In the genomic region with DNA sequence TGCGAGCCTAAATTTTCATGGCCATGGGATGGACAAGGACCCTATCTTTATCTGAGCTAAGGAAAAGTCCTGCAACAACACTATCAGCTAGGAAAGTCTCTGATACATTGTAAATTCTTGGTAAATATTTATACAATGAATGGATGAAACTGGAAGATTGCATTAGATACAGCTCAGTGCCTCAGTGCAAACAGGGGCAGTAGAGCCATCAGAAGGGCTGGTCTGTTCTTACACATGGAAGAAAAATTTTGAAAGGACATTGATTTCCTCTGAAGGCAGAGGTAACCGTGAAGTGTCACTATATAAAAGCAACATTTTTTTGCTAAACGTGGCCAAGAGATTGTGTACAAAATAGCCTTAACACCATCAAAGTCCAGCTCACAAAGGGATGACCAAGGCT, we compare ENCODE assay signal across 39 cellular contexts.
"Had no signal": no experiment of that assay in that cellular context is flagged by ENCODE, and none has a peak within 500 bp of the region (broad histone marks: within the 10 kb centered on the region; RNA-seq: fewer than 3 reads in every experiment).

No MANE protein-coding gene starts in this region.

- DNase-seq: activated CD4-positive, alpha-beta memory T cell treated with anti-CD3 and anti-CD28 coated beads, Interleukin-2, amount 10 ng/mL, durations not matched to agents 7 days and 5 days; activated CD4-positive, alpha-beta T cell treated with anti-CD3 and anti-CD28 coated beads for 1 hour; activated CD4-positive, alpha-beta T cell treated with anti-CD3 and anti-CD28 coated beads for 36 hours; activated CD4-positive, alpha-beta T cell treated with anti-CD3 and anti-CD28 coated beads for 48 hours; activated CD4-positive, alpha-beta T cell treated with anti-CD3 and anti-CD28 coated beads, Interleukin-2, amount 10 ng/mL, durations not matched to agents 7 days and 5 days; activated CD4-positive, alpha-beta T cell treated with anti-CD3 and anti-CD28 coated beads, Interleukin-2, amount 50 U/mL, for 48 hours; activated CD4-positive, CD25-positive, alpha-beta regulatory T cell; activated CD8-positive, alpha-beta memory T cell treated with anti-CD3 and anti-CD28 coated beads for 24 hours; activated CD8-positive, alpha-beta memory T cell treated with anti-CD3 and anti-CD28 coated beads, Interleukin-2, amount 10 ng/mL, durations not matched to agents 7 days and 5 days; activated CD8-positive, alpha-beta T cell treated with anti-CD3 and anti-CD28 coated beads, Interleukin-2, amount 10 ng/mL, durations not matched to agents 7 days and 5 days; activated effector memory CD4-positive, alpha-beta T cell treated with anti-CD3 and anti-CD28 coated beads, Interleukin-2, amount 50 U/mL, for 16 hours; activated gamma-delta T cell treated with Interleukin-2 at 50 U/mL for 16 hours; activated naive CD4-positive, alpha-beta T cell; activated naive CD4-positive, alpha-beta T cell treated with anti-CD3 and anti-CD28 coated beads for 36 hours; activated naive CD4-positive, alpha-beta T cell treated with anti-CD3 and anti-CD28 coated beads, Interleukin-2, amount 50 U/mL, for 16 hours; activated naive CD8-positive, alpha-beta T cell treated with anti-CD3 and anti-CD28 coated beads for 36 hours; activated T-cell treated with anti-CD3 and anti-CD28 coated beads for 4 hours; activated T-cell treated with anti-CD3 and anti-CD28 coated beads, Interleukin-2, amount 50 U/mL, for 1 hour; activated T-cell treated with anti-CD3 and anti-CD28 coated beads, Interleukin-2, amount 50 U/mL, for 4 hours; activated T-cell treated with anti-CD3 and anti-CD28 coated beads, Interleukin-2, amount 50 U/mL, for 72 hours; adrenal gland; amniotic stem cell; aorta; body of pancreas; brain microvascular endothelial cell; central memory CD4-positive, alpha-beta T cell; T-helper 1 cell; T-helper 2 cell; T-helper 9 cell; WERI-Rb-1 had no signal

- H3K27me3 Mint-ChIP-seq: activated CD4-positive, alpha-beta memory T cell treated with anti-CD3 and anti-CD28 coated beads, Interleukin-2, amount 10 ng/mL, durations not matched to agents 7 days and 5 days; activated CD4-positive, alpha-beta T cell treated with anti-CD3 and anti-CD28 coated beads for 36 hours; activated CD4-positive, alpha-beta T cell treated with anti-CD3 and anti-CD28 coated beads, Interleukin-2, amount 10 ng/mL, durations not matched to agents 7 days and 5 days; activated CD8-positive, alpha-beta memory T cell treated with anti-CD3 and anti-CD28 coated beads, Interleukin-2, amount 10 ng/mL, durations not matched to agents 7 days and 5 days; activated T-helper 17 cell treated with anti-CD3 and anti-CD28 coated beads, Interleukin-2, amount 50 U/mL, for 72 hours had no signal

- H3K27ac Mint-ChIP-seq: activated CD4-positive, alpha-beta memory T cell treated with anti-CD3 and anti-CD28 coated beads, Interleukin-2, amount 10 ng/mL, durations not matched to agents 7 days and 5 days; activated CD4-positive, alpha-beta T cell treated with anti-CD3 and anti-CD28 coated beads for 36 hours; activated CD4-positive, alpha-beta T cell treated with anti-CD3 and anti-CD28 coated beads, Interleukin-2, amount 10 ng/mL, durations not matched to agents 7 days and 5 days; activated CD8-positive, alpha-beta memory T cell treated with anti-CD3 and anti-CD28 coated beads, Interleukin-2, amount 10 ng/mL, durations not matched to agents 7 days and 5 days; activated CD8-positive, alpha-beta T cell treated with anti-CD3 and anti-CD28 coated beads, Interleukin-2, amount 10 ng/mL, durations not matched to agents 7 days and 5 days; activated naive CD4-positive, alpha-beta T cell treated with anti-CD3 and anti-CD28 coated beads for 36 hours; activated naive CD4-positive, alpha-beta T cell treated with anti-CD3 and anti-CD28 coated beads, Interleukin-2, amount 50 U/mL, for 72 hours; activated naive CD8-positive, alpha-beta T cell treated with anti-CD3 and anti-CD28 coated beads for 36 hours; activated T-cell treated with anti-CD3 and anti-CD28 coated beads, Interleukin-2, amount 50 U/mL, for 72 hours; activated T-helper 1 cell treated with anti-CD3 and anti-CD28 coated beads, Interleukin-12 subunit alpha, Interleukin-12 subunit beta, Interleukin-2, Interleukin-4 antibody, amounts not matched to agents 30 ng/mL and 10 ng/mL and 1 ng/mL, durations not matched to agents 14 hours and 24 hours and 36 hours; activated T-helper 17 cell treated with anti-CD3 and anti-CD28 coated beads, Interleukin-2, amount 50 U/mL, for 72 hours; T-helper 1 cell treated with Interleukin-12 subunit alpha and Interleukin-12 subunit beta and Interleukin-4 antibody, amounts not matched to agents 30 μg/mL and 1 μg/mL, for 36 hours; T-helper 2 cell treated with Interferon-gamma antibody and Interleukin-4, amounts not matched to agents 5 μg/mL and 100 μg/mL, for 36 hours; WTC11 had no signal

- H3K4me1 Mint-ChIP-seq: activated CD4-positive, alpha-beta memory T cell treated with anti-CD3 and anti-CD28 coated beads, Interleukin-2, amount 10 ng/mL, durations not matched to agents 7 days and 5 days; activated CD8-positive, alpha-beta memory T cell treated with anti-CD3 and anti-CD28 coated beads, Interleukin-2, amount 10 ng/mL, durations not matched to agents 7 days and 5 days; activated T-helper 17 cell treated with anti-CD3 and anti-CD28 coated beads, Interleukin-2, amount 50 U/mL, for 72 hours; WTC11 had no signal

- H3K36me3 Mint-ChIP-seq: activated naive CD8-positive, alpha-beta T cell treated with anti-CD3 and anti-CD28 coated beads for 36 hours had no signal

- H3K4me3 Mint-ChIP-seq: activated CD4-positive, alpha-beta memory T cell treated with anti-CD3 and anti-CD28 coated beads, Interleukin-2, amount 10 ng/mL, durations not matched to agents 7 days and 5 days; activated CD4-positive, alpha-beta T cell treated with anti-CD3 and anti-CD28 coated beads for 36 hours; activated CD4-positive, alpha-beta T cell treated with anti-CD3 and anti-CD28 coated beads, Interleukin-2, amount 10 ng/mL, durations not matched to agents 7 days and 5 days; activated CD8-positive, alpha-beta memory T cell treated with anti-CD3 and anti-CD28 coated beads, Interleukin-2, amount 10 ng/mL, durations not matched to agents 7 days and 5 days; activated CD8-positive, alpha-beta T cell treated with anti-CD3 and anti-CD28 coated beads, Interleukin-2, amount 10 ng/mL, durations not matched to agents 7 days and 5 days; activated naive CD4-positive, alpha-beta T cell treated with anti-CD3 and anti-CD28 coated beads for 36 hours; activated naive CD8-positive, alpha-beta T cell treated with anti-CD3 and anti-CD28 coated beads for 36 hours; activated T-cell treated with anti-CD3 and anti-CD28 coated beads, Interleukin-2, amount 50 U/mL, for 4 hours; activated T-cell treated with anti-CD3 and anti-CD28 coated beads, Interleukin-2, amount 50 U/mL, for 72 hours; activated T-helper 1 cell treated with anti-CD3 and anti-CD28 coated beads, Interleukin-12 subunit alpha, Interleukin-12 subunit beta, Interleukin-2, Interleukin-4 antibody, amounts not matched to agents 30 ng/mL and 10 ng/mL and 1 ng/mL, durations not matched to agents 14 hours and 24 hours and 36 hours; activated T-helper 17 cell treated with anti-CD3 and anti-CD28 coated beads, Interleukin-2, amount 50 U/mL, for 72 hours; T-helper 1 cell treated with Interleukin-12 subunit alpha and Interleukin-12 subunit beta and Interleukin-4 antibody, amounts not matched to agents 30 μg/mL and 1 μg/mL, for 36 hours; T-helper 2 cell treated with Interferon-gamma antibody and Interleukin-4, amounts not matched to agents 5 μg/mL and 100 μg/mL, for 36 hours; WTC11 had no signal

- H3K27ac ChIP-seq: adrenal gland, body of pancreas, brain microvascular endothelial cell, breast epithelium, WERI-Rb-1 had no signal

- FAIRE-seq: astrocyte, TTC549 had no signal
